ENCODE assay signal across 2 cellular contexts in genomic region chr3:46902188-46902631, GRCh38.
TF ChIP-seq lines count a peak whose summit lies in the region.

No MANE protein-coding gene starts in this region.

TF ChIP-seq in HepG2, 621 proteins besides CTCF, POLR2A, EP300 and RAD21:
- TF ChIP-seq ZNF263 (CRISPR knock-in tag; IDR thresholded peaks at IDR 0.05) (no peak), FOXK1 (CRISPR knock-in tag; IDR thresholded peaks at IDR 0.05; ENCODE audit: borderline replicate concordance, low read depth) (no peak), BCL3 (CRISPR knock-in tag; IDR thresholded peaks at IDR 0.05) (no peak), HMG20A (CRISPR knock-in tag; IDR thresholded peaks at IDR 0.05; ENCODE audit: borderline replicate concordance) (no peak), ZFP37 (CRISPR knock-in tag; IDR thresholded peaks at IDR 0.05; ENCODE audit: borderline replicate concordance) (no peak)

TF ChIP-seq in SK-N-SH treated with all-trans-retinoic acid at 6 μM for 48 hours, 23 proteins besides CTCF, POLR2A, EP300 and RAD21:
- TF ChIP-seq ZFP3 (CRISPR knock-in tag; IDR thresholded peaks at IDR 0.05), result no peak
- no peak for TF ChIP-seq TSHZ2 (CRISPR knock-in tag; IDR thresholded peaks at IDR 0.05)
- no peak for TF ChIP-seq ARNTL (CRISPR knock-in tag; IDR thresholded peaks at IDR 0.05; ENCODE audit: borderline replicate concordance, low read depth)
- no peak for TF ChIP-seq BACH2 (CRISPR knock-in tag; IDR thresholded peaks at IDR 0.05; ENCODE audit: borderline replicate concordance)
- TF ChIP-seq TCF4 (CRISPR knock-in tag; IDR thresholded peaks at IDR 0.05; ENCODE audit: borderline replicate concordance), result no peak
- TF ChIP-seq ZNF70 (CRISPR knock-in tag; IDR thresholded peaks at IDR 0.05), result no peak
- no peak for TF ChIP-seq TOX (CRISPR knock-in tag; IDR thresholded peaks at IDR 0.05; ENCODE audit: borderline replicate concordance)
